Comparison of ENCODE assay signal across 14 cellular contexts in the genomic region with DNA sequence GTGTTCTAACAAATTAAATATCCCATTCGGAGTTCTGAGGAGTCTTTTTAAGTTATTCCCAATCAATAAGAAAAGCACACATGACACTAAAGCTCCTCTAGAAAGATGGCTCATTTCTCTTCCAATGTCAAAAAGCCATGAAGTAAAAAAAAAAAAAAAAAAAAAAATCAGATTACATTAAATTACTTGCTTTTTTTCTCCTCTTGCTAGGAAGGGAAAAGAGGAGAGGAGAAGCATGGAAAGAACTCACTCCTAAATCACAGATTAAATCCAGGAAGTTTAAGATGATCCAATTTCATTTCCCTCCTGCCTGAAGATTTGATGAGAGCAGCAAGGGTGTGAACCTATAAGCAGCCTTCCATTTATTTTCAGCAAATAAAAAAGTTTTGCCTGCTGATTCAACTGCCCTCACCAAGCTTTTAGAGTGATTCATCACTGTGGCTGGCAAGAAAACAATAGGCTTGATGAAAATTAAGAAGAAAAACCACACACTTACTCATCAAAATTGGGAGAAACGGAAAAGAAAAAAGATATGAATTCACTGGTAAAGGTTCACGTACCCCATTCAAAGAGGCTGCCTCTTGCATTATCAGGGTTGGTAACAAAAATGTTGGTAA. TPM values are rescaled to one million over a fixed set of nuclear protein-coding genes. Genes with fewer than 3 reads are reported as not detected.
DNase-seq lines count a peak whose midpoint lies in the region; ATAC-seq, FAIRE-seq and TF ChIP-seq lines count a peak whose summit lies in the region.
"Had no signal": no experiment of that assay in that cellular context is flagged by ENCODE, and none has a peak within 500 bp of the region (broad histone marks: within the 10 kb centered on the region; RNA-seq: fewer than 3 reads in every experiment).

No MANE protein-coding gene starts in this region.

- no peak overlapping the region for H3K4me3 ChIP-seq in right lobe of liver
- no peak overlapping the region for H3K4me3 ChIP-seq in HepG2 (replicated peaks in 1 of 3; ENCODE audit: insufficient read depth in 1 of 3, low read depth in 2 of 3, low read length in 3 of 3)
- H3K4me3 ChIP-seq in SK-N-SH (ENCODE audit: low read depth in 2 of 2, low read length in 1 of 2), result 0 out of 4 replicates have a peak overlapping the region, but pooled peaks of 1 of the 2 experiments have one; percentile 25
- H3K4me3 ChIP-seq in body of pancreas, result no peak overlapping the region
- H3K4me3 ChIP-seq: GM12878, tibial nerve had no signal

- no peaks in the 10 kb centered on the region for H4K20me1 ChIP-seq in HepG2 (ENCODE audit: insufficient read depth, low read length)
- peaks cover 96% of the 10 kb centered on the region for H4K20me1 ChIP-seq in SK-N-SH (ENCODE audit: insufficient read depth)

- no peaks in the 10 kb centered on the region for H3K9me2 ChIP-seq in SK-N-SH

- CTCF ChIA-PET in HepG2 (lab: Yijun Ruan, JAX; ENCODE audit: low intra/inter-chr PET ratio, low total read pairs) (no interaction called here), SK-N-SH (lab: Yijun Ruan, JAX) (interaction anchor here (0.9 kb wide), 1 partner anchor 10 kb away, joined by 3 read pairs; no protein-coding TSS in a partner anchor)

- TF ChIP-seq CTCF in right lobe of liver (IDR thresholded peaks at IDR 0.05), result no peak
- no peak for TF ChIP-seq CTCF in HepG2 (CRISPR knock-in tag; IDR thresholded peaks at IDR 0.05)
- TF ChIP-seq CTCF in SK-N-SH (IDR thresholded peaks at IDR 0.05), result no peak
- TF ChIP-seq CTCF in body of pancreas (IDR thresholded peaks at IDR 0.05), result no peak

- H3K9me3 ChIP-seq in right lobe of liver, result no peaks in the 10 kb centered on the region
- H3K9me3 ChIP-seq in HepG2 (ENCODE audit: low read length), result no peaks in the 10 kb centered on the region
- H3K9me3 ChIP-seq in SK-N-SH, result no peaks in the 10 kb centered on the region
- no peaks in the 10 kb centered on the region for H3K9me3 ChIP-seq in body of pancreas
- H3K9me3 ChIP-seq: tibial nerve had no signal

- no peak overlapping the region for H2AFZ ChIP-seq in HepG2 (ENCODE audit: low read length)
- H2AFZ ChIP-seq in SK-N-SH (ENCODE audit: low read depth), result no peak overlapping the region

- TF ChIP-seq POLR2A in right lobe of liver (IDR thresholded peaks at IDR 0.05), result no peak
- TF ChIP-seq POLR2A in HepG2 (IDR thresholded peaks at IDR 0.05; ENCODE audit: insufficient read depth in 1 of 2, low read depth in 2 of 2, low read length in 2 of 2), result no peak
- no peak for TF ChIP-seq POLR2A in body of pancreas (IDR thresholded peaks at IDR 0.05)

- intact Hi-C loops in right lobe of liver (cut with DNase I), result no loop called here
- intact Hi-C loops in HepG2 (cut with micrococcal nuclease; ENCODE audit: unreplicated experiment), result no loop called here
- intact Hi-C loops in body of pancreas (cut with DNase I), result no loop called here

- H3K4me2 ChIP-seq in HepG2 (ENCODE audit: low read depth, low read length), result no peak overlapping the region
- H3K4me2 ChIP-seq in SK-N-SH, result peak overlapping the region; percentile 73

- WGBS in right lobe of liver (ENCODE audit: insufficient coverage, low coverage, low lambda C conversion rate, missing lambda C conversion rate), result 60% methylated on average over 3 of the region's 3 CpGs
- WGBS in HepG2 (ENCODE audit: low lambda C conversion rate), result 71% methylated on average over 3 of the region's 3 CpGs
- WGBS in SK-N-SH (ENCODE audit: low lambda C conversion rate), result 29% methylated on average over 3 of the region's 3 CpGs
- 78 to 80% methylated on average over 3 of the region's 3 CpGs for WGBS in body of pancreas, 2 donors

- DNase-seq in right lobe of liver, result no peak
- no peak for DNase-seq in HepG2 (ENCODE audit: low spot score)
- DNase-seq in SK-N-SH, result no peak
- DNase-seq in fibroblast of peridontal ligament (ENCODE audit: extremely low read depth), result peak; percentile 98
- no peak for DNase-seq in activated CD4-positive, alpha-beta T cell treated with anti-CD3 and anti-CD28 coated beads for 48 hours
- no peak for DNase-seq in body of pancreas
- DNase-seq: caudate nucleus, NCI-H2029 treated with DMSO at 0.1 percent for 48 hours, nephron progenitor cell had no signal

- FAIRE-seq in HepG2 (lab: Jason Lieb, UNC), result no peak
- FAIRE-seq: GM12878 had no signal

- H3K79me2 ChIP-seq in HepG2 (ENCODE audit: insufficient read depth, low read length) (no peaks in the 10 kb centered on the region), SK-N-SH (ENCODE audit: insufficient read depth) (peaks cover 100% of the 10 kb centered on the region)

- peaks cover 59% of the 10 kb centered on the region for H3F3A ChIP-seq in SK-N-SH (replicated peaks; ENCODE audit: insufficient read depth)

- TF ChIP-seq EP300 in HepG2 (IDR thresholded peaks at IDR 0.05; ENCODE audit: low read depth in 2 of 2, low read length in 2 of 2), result no peak
- no peak for TF ChIP-seq EP300 in HepG2 (CRISPR knock-in tag; IDR thresholded peaks at IDR 0.05; ENCODE audit: borderline replicate concordance)
- peak in 1 of 2 experiments; percentile 69; a peak in 2 of 4 replicates for TF ChIP-seq EP300 in SK-N-SH (IDR thresholded peaks at IDR 0.05; ENCODE audit: borderline replicate concordance in 1 of 2, low read depth in 1 of 2, low read length in 1 of 2)

- H3K36me3 ChIP-seq in right lobe of liver (no peaks in the 10 kb centered on the region), HepG2 (replicated peaks in 1 of 2; ENCODE audit: control insufficient read depth in 1 of 2, insufficient read depth in 2 of 2, low read length in 2 of 2) (no peaks in the 10 kb centered on the region), SK-N-SH (replicated peaks in 1 of 2; ENCODE audit: control insufficient read depth in 1 of 2, insufficient read depth in 2 of 2, low read length in 1 of 2) (peaks cover 0 to 11% of the 10 kb centered on the region in 2 experiments), body of pancreas (replicated peaks in 1 of 2; ENCODE audit: insufficient read depth in 1 of 2, low read depth in 2 of 2) (no peaks in the 10 kb centered on the region)
- H3K36me3 ChIP-seq: tibial nerve had no signal

- in situ Hi-C loops in HepG2 (cut with HindIII; ENCODE audit: extremely low pct_ligation_motif_present, low pct_unique_long_range_greater_than_20kb), result no loop called here

- no peak for TF ChIP-seq RAD21 in HepG2 (CRISPR knock-in tag; IDR thresholded peaks at IDR 0.05)
- no peak for TF ChIP-seq RAD21 in SK-N-SH (IDR thresholded peaks at IDR 0.05; ENCODE audit: low read length)

- H3K27ac ChIP-seq in right lobe of liver (no peak overlapping the region), HepG2 (ENCODE audit: extremely low read length, insufficient read depth, low read length) (no peak overlapping the region), SK-N-SH (ENCODE audit: low read depth in 2 of 2, low read length in 1 of 2) (peak overlapping the region in 1 of 2 experiments; percentile 93; a peak in 3 of 4 replicates), body of pancreas (peak overlapping the region in 1 of 4 donors; percentile 10)
- H3K27ac ChIP-seq: tibial nerve had no signal

- H3K4me1 ChIP-seq in right lobe of liver (no peaks in the 10 kb centered on the region), HepG2 (ENCODE audit: insufficient read depth, low read length) (no peaks in the 10 kb centered on the region), SK-N-SH (ENCODE audit: control insufficient read depth in 1 of 2, insufficient read depth in 2 of 2, low read depth in 1 of 2, low read length in 1 of 2) (peaks cover 3 to 64% of the 10 kb centered on the region in 2 experiments), body of pancreas (peaks cover 65% of the 10 kb centered on the region)
- H3K4me1 ChIP-seq: tibial nerve had no signal

- H3K27me3 ChIP-seq in right lobe of liver (no peaks in the 10 kb centered on the region), HepG2 (ENCODE audit: control insufficient read depth in 1 of 2, insufficient read depth in 2 of 2, low read length in 2 of 2) (no peaks in the 10 kb centered on the region; a peak in 1 of 5 replicates), SK-N-SH (ENCODE audit: insufficient read depth) (no peaks in the 10 kb centered on the region), body of pancreas (no peaks in the 10 kb centered on the region)
- H3K27me3 ChIP-seq: tibial nerve had no signal

- POLR2A ChIA-PET in HepG2 (lab: Yijun Ruan, JAX), result no interaction called here
- POLR2A ChIA-PET in SK-N-SH (lab: Yijun Ruan, JAX), result no interaction called here

- no peak overlapping the region for H3K9ac ChIP-seq in HepG2 (ENCODE audit: insufficient read depth, low read depth, low read length)
- H3K9ac ChIP-seq in SK-N-SH, result peak overlapping the region; percentile 43; the same call in 1 of the 2 replicates

- ATAC-seq in right lobe of liver (peak in 3 of 4 donors; percentile 26 to 67 (median 56)), HepG2 (no peak), GM19324 (IDR thresholded peaks at IDR 0.05; ENCODE audit: low FRiP score, unreplicated experiment) (no peak), body of pancreas (no peak), GM18517 (IDR thresholded peaks at IDR 0.05; ENCODE audit: unreplicated experiment) (no peak)
- ATAC-seq: GM12878 had no signal

- no TSS peak for BruUV-seq in HepG2 (replicated peaks; lab: Mats Ljungman, UMichigan)

RNA-seq across cellular contexts. Expression of gene MYO10, which starts 19.7 kb away (rescaled TPM):
- total RNA-seq in right lobe of liver, result 10 to 100 TPM in 2 of 6 experiments, 1 to 10 TPM in 4; 3.9 to 13.1 (median 6.9) TPM
- 14.0 and 14.8 TPM in 2 replicates for total RNA-seq in HepG2 (2016; rRNA removed; fragmentation: Illumina TruSeq; extraction: Trizol)
- total RNA-seq in HepG2 (2016; cell fraction: cytosol; rRNA removed; fragmentation: Illumina TruSeq; extraction: Trizol; ENCODE audit: low read depth), result 0.71 and 1.1 TPM in 2 replicates
- total RNA-seq in HepG2 (2016; cell fraction: insoluble cytoplasmic fraction; rRNA removed; fragmentation: Illumina TruSeq; extraction: Trizol), result 12.7 and 14.5 TPM in 2 replicates
- total RNA-seq in HepG2 (2016; cell fraction: membrane; rRNA removed; fragmentation: Illumina TruSeq; extraction: Trizol), result 2.1 and 2.5 TPM in 2 replicates
- total RNA-seq in HepG2 (2016; cell fraction: nucleus; rRNA removed; fragmentation: Illumina TruSeq; extraction: Trizol), result 13.7 and 14.0 TPM in 2 replicates
- polyA plus RNA-seq in HepG2 (2011; rRNA removed), result 4.5 and 6.2 TPM in 2 replicates
- 4.8 and 5.4 TPM in 2 replicates for polyA plus RNA-seq in HepG2 (2011; cell fraction: cytosol; rRNA removed)
- polyA plus RNA-seq in HepG2 (2011; cell fraction: nucleus; rRNA removed), result 9.9 and 11.4 TPM in 2 replicates
- polyA plus RNA-seq in HepG2 (2012), result 16.8 and 17.6 TPM in 2 replicates
- polyA plus RNA-seq in HepG2 (2016; cell fraction: cytosol; fragmentation: Illumina TruSeq; extraction: Trizol; ENCODE audit: low read depth), result 0.22 and 0.27 TPM in 2 replicates
- 8.5 and 10.2 TPM in 2 replicates for polyA plus RNA-seq in HepG2 (2016; cell fraction: insoluble cytoplasmic fraction; fragmentation: Illumina TruSeq; extraction: Trizol; ENCODE audit: low read depth)
- 0.73 and 0.76 TPM in 2 replicates for polyA plus RNA-seq in HepG2 (2016; cell fraction: membrane; fragmentation: Illumina TruSeq; extraction: Trizol; ENCODE audit: low read depth)
- 10.0 and 10.4 TPM in 2 replicates for polyA plus RNA-seq in HepG2 (2016; cell fraction: nucleus; fragmentation: Illumina TruSeq; extraction: Trizol; ENCODE audit: insufficient read depth, low read depth)
- 16.0 and 20.3 TPM in 2 replicates for polyA minus RNA-seq in HepG2 (2011; rRNA and poly(A)+ RNA removed; ENCODE audit: low replicate concordance)
- polyA minus RNA-seq in HepG2 (2011; cell fraction: cytosol; rRNA and poly(A)+ RNA removed), result 9.8 and 12.3 TPM in 2 replicates
- 23.9 and 27.7 TPM in 2 replicates for polyA minus RNA-seq in HepG2 (2011; cell fraction: nucleus; rRNA and poly(A)+ RNA removed)
- 8.1 and 8.7 TPM in 2 replicates for polyA plus RNA-seq in SK-N-SH (2012; rRNA removed)
- 7.3 and 8.5 TPM in 2 replicates for polyA plus RNA-seq in SK-N-SH (2012; cell fraction: cytosol; rRNA removed)
- polyA plus RNA-seq in SK-N-SH (2012; cell fraction: nucleus; rRNA removed), result 14.9 and 23.4 TPM in 2 replicates
- 100 to 1,000 TPM in 1 of 2 donors, 10 to 100 TPM in 1; 35.8 to 162 TPM for total RNA-seq in body of pancreas
- total RNA-seq: B cell had no signal

Comparison
In these comparisons a context has a peak if more than half of its experiments do, and no peak if none do; other contexts are left out.
1. ATAC-seq: peak in right lobe of liver (3 of 4); none in HepG2 (single experiment), GM19324 (single experiment), body of pancreas (single experiment) and GM18517 (single experiment).